25 cellular contexts compared by ENCODE assay signal in the genomic region with DNA sequence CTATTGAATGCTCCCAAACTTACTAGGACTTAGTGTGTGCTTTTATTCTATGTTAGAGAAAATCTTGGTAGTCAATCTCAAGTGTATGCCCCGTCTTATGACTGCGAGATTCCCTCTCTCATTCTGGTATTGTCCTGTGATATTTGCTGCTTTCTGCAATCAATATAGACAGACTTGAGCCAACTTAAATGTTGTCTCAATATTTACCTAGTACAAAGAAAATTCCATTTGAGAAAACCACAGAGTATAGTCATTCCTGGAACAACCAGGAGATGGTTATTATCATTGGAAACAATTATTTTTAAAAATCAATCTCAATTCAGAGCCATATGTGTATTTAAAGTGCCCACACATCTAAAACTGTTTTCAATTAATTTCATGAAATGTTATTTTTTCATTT.
A peak's percentile ranks its signal among the peaks of the same experiment; 100 is the strongest.
DNase-seq lines count a peak whose midpoint lies in the region; ATAC-seq and TF ChIP-seq lines count a peak whose summit lies in the region.
"Had no signal": no experiment of that assay in that cellular context is flagged by ENCODE, and none has a peak within 500 bp of the region (broad histone marks: within the 10 kb centered on the region; RNA-seq: fewer than 3 reads in every experiment).

No MANE protein-coding gene starts in this region.

- peak; percentile 52 for ATAC-seq in PC-3
- ATAC-seq: GM12878 had no signal

- H2AK5ac ChIP-seq in mesendoderm (ENCODE audit: low read length), result no peak overlapping the region

- no peaks in the 10 kb centered on the region for H3K36me3 Mint-ChIP-seq in MCF 10A (ENCODE audit: insufficient read depth, unreplicated experiment)
- no peaks in the 10 kb centered on the region for H3K36me3 Mint-ChIP-seq in T-helper 2 cell treated with Interferon-gamma antibody and Interleukin-4, amounts not matched to agents 5 μg/mL and 100 μg/mL, for 36 hours (ENCODE audit: low read depth)

- CTCF ChIA-PET in MCF 10A (lab: Yijun Ruan, JAX), result no interaction called here
- CTCF ChIA-PET in PC-3 (lab: Charles Lee), result no interaction called here
- CTCF ChIA-PET in mammary epithelial cell (lab: Charles Lee; ENCODE audit: low non-redundant PET), result no interaction called here

- dilution Hi-C loops in mammary epithelial cell (cut with HindIII; ENCODE audit: low sequenced_read_pairs), result no loop called here

- no peak overlapping the region for H3K18ac ChIP-seq in mesendoderm (ENCODE audit: low read length)

- H3K4ac ChIP-seq in mesendoderm (ENCODE audit: low read depth, low read length), result no peak overlapping the region

- H3K9ac ChIP-seq in PC-3 (ENCODE audit: low read length), result no peak overlapping the region
- H3K9ac ChIP-seq in mammary epithelial cell (ENCODE audit: insufficient read depth, low read length), result no peak overlapping the region
- no peak overlapping the region for H3K9ac ChIP-seq in mesendoderm (ENCODE audit: low read length)
- H3K9ac ChIP-seq: BLaER1 had no signal

- in situ Hi-C loops in mammary epithelial cell (cut with MboI; ENCODE audit: low sequenced_read_pairs in 2 of 2), result no loop called here

- H3K79me1 ChIP-seq in mesendoderm (ENCODE audit: low read length), result no peaks in the 10 kb centered on the region

- WGBS in mammary epithelial cell (ENCODE audit: low coverage, missing lambda C conversion rate), result 95% methylated on average over 2 of the region's 2 CpGs
- no CpG with 5 or more reads among the region's 2 CpGs for WGBS in mesendoderm (ENCODE audit: extremely low coverage, insufficient coverage, low lambda C conversion rate)

- no peak for TF ChIP-seq POLR2A in breast epithelium (IDR thresholded peaks at IDR 0.05)

- H3K4me1 ChIP-seq in breast epithelium, result no peaks in the 10 kb centered on the region
- H3K4me1 ChIP-seq in PC-3 (ENCODE audit: insufficient read depth, low read length), result peaks cover 40% of the 10 kb centered on the region
- peaks cover 28% of the 10 kb centered on the region for H3K4me1 ChIP-seq in mammary epithelial cell (ENCODE audit: insufficient read depth, low read length)
- peaks cover 4% of the 10 kb centered on the region for H3K4me1 ChIP-seq in mesendoderm (ENCODE audit: control insufficient read depth, low read depth, low read length)
- H3K4me1 ChIP-seq: BE2C had no signal

- H4K8ac ChIP-seq in mesendoderm (ENCODE audit: low read depth, low read length), result no peak overlapping the region

- intact Hi-C loops in MCF 10A (cut with micrococcal nuclease), result no loop called here
- intact Hi-C loops in breast epithelium (cut with DNase I; ENCODE audit: low total_unique reads), result no loop called here
- intact Hi-C loops in PC-3 (cut with micrococcal nuclease), result loop anchor here (10.0 kb wide), 2 partner anchors 142 to 182 kb away; no protein-coding TSS in a partner anchor
- intact Hi-C loops in mammary epithelial cell (cut with micrococcal nuclease), result loop anchor here (5.0 to 10.0 kb wide), 2 partner anchors 328 to 881 kb away; a partner anchor contains a TSS

- H3K4me2 ChIP-seq in PC-3 (ENCODE audit: low read length) (peak overlapping the region; percentile 26; the same call in 1 of the 2 replicates), mammary epithelial cell (ENCODE audit: insufficient read depth, low read depth, low read length) (peak overlapping the region; percentile 35), mesendoderm (ENCODE audit: low read length) (no peak overlapping the region)
- H3K4me2 ChIP-seq: BLaER1 had no signal

- TF ChIP-seq CTCF in MCF 10A (IDR thresholded peaks at IDR 0.05; ENCODE audit: unreplicated experiment), result no peak
- TF ChIP-seq CTCF in breast epithelium (IDR thresholded peaks at IDR 0.05), result no peak
- no peak for TF ChIP-seq CTCF in PC-3 (conservative IDR thresholded peaks at IDR 0.05; ENCODE audit: low read depth, low read length)
- no peak for TF ChIP-seq CTCF in mammary epithelial cell (conservative IDR thresholded peaks at IDR 0.05 in 1 of 2, IDR thresholded peaks at IDR 0.05 in 1 of 2; ENCODE audit: extremely low read depth in 1 of 2, insufficient read depth in 1 of 2, low read depth in 1 of 2, low read length in 2 of 2)
- TF ChIP-seq CTCF in fibroblast of mammary gland (conservative IDR thresholded peaks at IDR 0.05; ENCODE audit: control insufficient read depth, insufficient read depth, low read depth, low read length), result no peak

- no peak overlapping the region for H3K4me3 Mint-ChIP-seq in MCF 10A (ENCODE audit: unreplicated experiment)
- no peak overlapping the region for H3K4me3 Mint-ChIP-seq in T-helper 2 cell treated with Interferon-gamma antibody and Interleukin-4, amounts not matched to agents 5 μg/mL and 100 μg/mL, for 36 hours
- H3K4me3 Mint-ChIP-seq: CD14-positive monocyte; CD4-positive, alpha-beta memory T cell; CD4-positive, CD25-positive, alpha-beta regulatory T cell; CD8-positive, alpha-beta memory T cell had no signal

- H3K27ac ChIP-seq in breast epithelium (no peak overlapping the region), PC-3 (ENCODE audit: low read length) (0 out of 2 replicates have a peak overlapping the region, but pooled peaks have one; percentile 31), mammary epithelial cell (ENCODE audit: insufficient read depth, low read depth, low read length) (peak overlapping the region; percentile 4), mesendoderm (ENCODE audit: low read depth, low read length) (no peak overlapping the region)
- H3K27ac ChIP-seq: BLaER1 had no signal

- no peak overlapping the region for H3K4me3 ChIP-seq in breast epithelium
- H3K4me3 ChIP-seq in PC-3 (ENCODE audit: low read length), result no peak overlapping the region
- H3K4me3 ChIP-seq in mammary epithelial cell (replicated peaks in 1 of 3; ENCODE audit: insufficient read depth in 1 of 3, low read depth in 2 of 3, low read length in 3 of 3), result no peak overlapping the region
- H3K4me3 ChIP-seq in fibroblast of mammary gland (ENCODE audit: control insufficient read depth, low read depth, low read length), result no peak overlapping the region
- no peak overlapping the region for H3K4me3 ChIP-seq in mesendoderm (ENCODE audit: low read length)
- H3K4me3 ChIP-seq: BLaER1, GM12878 had no signal

- no peaks in the 10 kb centered on the region for H3K79me2 ChIP-seq in PC-3 (ENCODE audit: low read length)
- no peaks in the 10 kb centered on the region for H3K79me2 ChIP-seq in mammary epithelial cell (ENCODE audit: insufficient read depth, low read length)
- no peaks in the 10 kb centered on the region for H3K79me2 ChIP-seq in mesendoderm (ENCODE audit: control insufficient read depth, insufficient read depth, low read length)

- POLR2A ChIA-PET in MCF 10A (lab: Yijun Ruan, JAX), result interaction anchor here (0.7 kb wide), 1 partner anchor 66 kb away, joined by 3 read pairs; no protein-coding TSS in a partner anchor
- POLR2A ChIA-PET in PC-3 (lab: Charles Lee; ENCODE audit: unreplicated experiment), result no interaction called here

- no peaks in the 10 kb centered on the region for H3F3A ChIP-seq in PC-3 (ENCODE audit: low read length, unreplicated experiment)

- H4K20me1 ChIP-seq in PC-3 (ENCODE audit: low read length) (no peaks in the 10 kb centered on the region), mammary epithelial cell (ENCODE audit: insufficient read depth, low read length) (no peaks in the 10 kb centered on the region)
- H4K20me1 ChIP-seq: BLaER1 had no signal

- no peak overlapping the region for H2BK15ac ChIP-seq in mesendoderm (replicated peaks; ENCODE audit: low read depth)

- H3K9me2 ChIP-seq in PC-3 (replicated peaks; ENCODE audit: low read length), result no peaks in the 10 kb centered on the region

- H2AFZ ChIP-seq in PC-3 (ENCODE audit: low read length), result no peak overlapping the region
- H2AFZ ChIP-seq in mammary epithelial cell (ENCODE audit: low read depth, low read length), result no peak overlapping the region

- H3K9me3 ChIP-seq in breast epithelium (no peaks in the 10 kb centered on the region), PC-3 (ENCODE audit: low read length) (no peaks in the 10 kb centered on the region), mammary epithelial cell (replicated peaks; ENCODE audit: insufficient read depth, low read length) (no peaks in the 10 kb centered on the region)
- H3K9me3 ChIP-seq: BE2C, BLaER1 had no signal

- no peak overlapping the region for H4K5ac ChIP-seq in mesendoderm (ENCODE audit: low read length)

- DNase-seq in MCF 10A (ENCODE audit: unreplicated experiment), result no peak
- no peak for DNase-seq in breast epithelium (ENCODE audit: low spot score in 2 of 2)
- DNase-seq in PC-3, result peak; percentile 51
- no peak for DNase-seq in mammary epithelial cell
- DNase-seq in fibroblast of mammary gland (ENCODE audit: low read depth), result peak; percentile 8
- no peak for DNase-seq in T-helper 2 cell
- no peak for DNase-seq in T-helper 2 cell treated with Interferon-gamma antibody and Interleukin-4, amounts not matched to agents 5 μg/mL and 100 μg/mL, for 36 hours (ENCODE audit: low spot score)
- DNase-seq in mesendoderm, result no peak
- DNase-seq: 8988T; ACHN; BE2C; C1 segment of cervical spinal cord; CD4-positive, alpha-beta memory T cell; CD4-positive, CD25-positive, alpha-beta regulatory T cell; CD8-positive, alpha-beta memory T cell; COR-L47; DMS 273 treated with DMSO at 0.1 percent for 48 hours; DMS153; DMS53; DND-41; EL; GDM1 had no signal

- H3K4me1 Mint-ChIP-seq in MCF 10A (ENCODE audit: insufficient read depth, unreplicated experiment), result peaks cover 29% of the 10 kb centered on the region
- peaks cover 9% of the 10 kb centered on the region for H3K4me1 Mint-ChIP-seq in T-helper 2 cell treated with Interferon-gamma antibody and Interleukin-4, amounts not matched to agents 5 μg/mL and 100 μg/mL, for 36 hours (ENCODE audit: low read depth)

- H3K27ac Mint-ChIP-seq in MCF 10A (ENCODE audit: low read depth, unreplicated experiment), result peak overlapping the region; percentile 31
- no peak overlapping the region for H3K27ac Mint-ChIP-seq in T-helper 2 cell treated with Interferon-gamma antibody and Interleukin-4, amounts not matched to agents 5 μg/mL and 100 μg/mL, for 36 hours
- H3K27ac Mint-ChIP-seq: CD4-positive, alpha-beta memory T cell; CD4-positive, CD25-positive, alpha-beta regulatory T cell; CD8-positive, alpha-beta memory T cell had no signal

- no peak overlapping the region for H3K56ac ChIP-seq in mesendoderm (ENCODE audit: low read length)

- H3K27me3 ChIP-seq in breast epithelium (no peaks in the 10 kb centered on the region), PC-3 (ENCODE audit: low read length) (no peaks in the 10 kb centered on the region), mammary epithelial cell (ENCODE audit: insufficient read depth, low read length) (no peaks in the 10 kb centered on the region), mesendoderm (ENCODE audit: insufficient read depth, low read length, poor library complexity) (no peaks in the 10 kb centered on the region)
- H3K27me3 ChIP-seq: BE2C, BLaER1 had no signal

- no peak overlapping the region for H2BK5ac ChIP-seq in mesendoderm (ENCODE audit: low read length)

- no TSS peak for BruUV-seq in MCF 10A (replicated peaks; lab: Mats Ljungman, UMichigan)
- BruUV-seq in PC-3 (replicated peaks; lab: Mats Ljungman, UMichigan), result no TSS peak
- no TSS peak for BruUV-seq in mammary epithelial cell (replicated peaks; lab: Mats Ljungman, UMichigan)

- no peak overlapping the region for H3K23ac ChIP-seq in mesendoderm (ENCODE audit: low read length)

- no peaks in the 10 kb centered on the region for H3K27me3 Mint-ChIP-seq in MCF 10A (ENCODE audit: insufficient read depth, unreplicated experiment)
- H3K27me3 Mint-ChIP-seq in T-helper 2 cell treated with Interferon-gamma antibody and Interleukin-4, amounts not matched to agents 5 μg/mL and 100 μg/mL, for 36 hours (ENCODE audit: low read depth), result no peaks in the 10 kb centered on the region
- H3K27me3 Mint-ChIP-seq: CD4-positive, alpha-beta memory T cell; CD4-positive, CD25-positive, alpha-beta regulatory T cell; CD8-positive, alpha-beta memory T cell had no signal

- H3K9me3 Mint-ChIP-seq in MCF 10A (ENCODE audit: unreplicated experiment), result no peaks in the 10 kb centered on the region
- no peaks in the 10 kb centered on the region for H3K9me3 Mint-ChIP-seq in T-helper 2 cell treated with Interferon-gamma antibody and Interleukin-4, amounts not matched to agents 5 μg/mL and 100 μg/mL, for 36 hours

- H3K36me3 ChIP-seq in breast epithelium (no peaks in the 10 kb centered on the region), PC-3 (ENCODE audit: low read depth, low read length) (no peaks in the 10 kb centered on the region), mammary epithelial cell (ENCODE audit: insufficient read depth, low read length) (no peaks in the 10 kb centered on the region), mesendoderm (ENCODE audit: control insufficient read depth, insufficient read depth, low read length) (no peaks in the 10 kb centered on the region)
- H3K36me3 ChIP-seq: BE2C, BLaER1 had no signal

- H2BK120ac ChIP-seq in mesendoderm (ENCODE audit: low read depth, low read length), result no peak overlapping the region

Comparison
In these comparisons a context has a peak if more than half of its experiments do, and no peak if none do; other contexts are left out.
1. H3K27ac ChIP-seq: peak in PC-3 (single experiment) and mammary epithelial cell (single experiment); none in breast epithelium (0 of 2) and mesendoderm (single experiment).
2. intact Hi-C loops: an anchor here in PC-3 (10.0 kb wide) and mammary epithelial cell (5.0 to 10.0 kb wide); none called in MCF 10A and breast epithelium.
3. DNase-seq: peak in PC-3 (single experiment) and fibroblast of mammary gland (single experiment); none in MCF 10A (single experiment), breast epithelium (0 of 2), mammary epithelial cell (single experiment), T-helper 2 cell (0 of 5), T-helper 2 cell treated with Interferon-gamma antibody and Interleukin-4, amounts not matched to agents 5 μg/mL and 100 μg/mL, for 36 hours (single experiment) and mesendoderm (single experiment).